In the genomic region with DNA sequence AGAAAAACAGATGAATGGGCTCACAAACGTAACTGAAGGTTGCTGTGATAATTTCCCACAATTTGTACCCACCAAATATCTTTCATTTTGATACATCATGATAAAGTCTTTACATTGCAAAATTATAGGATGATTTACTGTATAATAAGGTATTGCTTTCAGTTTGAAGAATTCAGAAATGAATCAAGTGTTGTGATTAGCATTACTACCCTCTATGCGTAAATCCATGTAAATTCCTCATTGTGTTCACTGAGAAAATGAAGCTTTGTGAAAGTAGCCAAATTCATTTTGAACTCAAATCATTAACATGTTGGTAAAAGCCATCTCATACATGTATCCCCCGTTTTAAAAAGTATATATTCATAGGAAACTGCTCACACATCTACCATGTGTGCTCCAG, we compare ENCODE assay signal across 21 cellular contexts.
DNase-seq lines count a peak whose midpoint lies in the region; ATAC-seq, FAIRE-seq and TF ChIP-seq lines count a peak whose summit lies in the region.
"Had no signal": no experiment of that assay in that cellular context is flagged by ENCODE, and none has a peak within 500 bp of the region (broad histone marks: within the 10 kb centered on the region; RNA-seq: fewer than 3 reads in every experiment).

No MANE protein-coding gene starts in this region.

- H3K4me1 Mint-ChIP-seq in activated CD4-positive, alpha-beta T cell treated with anti-CD3 and anti-CD28 coated beads for 36 hours, result peaks cover 84% of the 10 kb centered on the region
- peaks cover 44 to 79% (median 60%) of the 10 kb centered on the region in 4 donors for H3K4me1 Mint-ChIP-seq in CD4-positive, alpha-beta memory T cell
- peaks cover 58% of the 10 kb centered on the region for H3K4me1 Mint-ChIP-seq in activated CD8-positive, alpha-beta T cell treated with anti-CD3 and anti-CD28 coated beads for 36 hours (ENCODE audit: low read depth)
- H3K4me1 Mint-ChIP-seq in naive B cell, result peaks cover 29 to 51% (median 47%) of the 10 kb centered on the region in 3 donors

- POLR2A ChIA-PET in activated CD4-positive, alpha-beta T cell treated with anti-CD3 and anti-CD28 coated beads for 36 hours (lab: Charles Lee), result interaction anchor here (1.2 kb wide), 1 partner anchor 16 kb away, joined by 6 read pairs; no protein-coding TSS in a partner anchor
- POLR2A ChIA-PET in CD4-positive, alpha-beta memory T cell (lab: Charles Lee; ENCODE audit: partially characterized antibody), result interaction anchor here (0.7 to 7.8 kb wide), 6 partner anchors 11 to 79 kb away, joined by 3 to 179 read pairs (median 26); no protein-coding TSS in a partner anchor
- POLR2A ChIA-PET in activated CD8-positive, alpha-beta T cell treated with anti-CD3 and anti-CD28 coated beads for 36 hours (lab: Charles Lee), result interaction anchor here (1.1 kb wide), 1 partner anchor 10 kb away, joined by 3 read pairs; no protein-coding TSS in a partner anchor

- peaks cover 36% of the 10 kb centered on the region for H3K4me1 ChIP-seq in CD4-positive, alpha-beta memory T cell (ENCODE audit: insufficient read depth, low read length)

- H3K4me3 ChIP-seq in CD4-positive, alpha-beta memory T cell (ENCODE audit: low read length in 2 of 2), result peak overlapping the region in 1 of 2 donors; percentile 6
- H3K4me3 ChIP-seq: dorsolateral prefrontal cortex, upper lobe of left lung had no signal

- DNase-seq in activated CD4-positive, alpha-beta T cell treated with anti-CD3 and anti-CD28 coated beads for 36 hours, result no peak
- DNase-seq in activated CD4-positive, alpha-beta T cell treated with anti-CD3 and anti-CD28 coated beads for 1 hour, result no peak
- no peak for DNase-seq in CD4-positive, alpha-beta memory T cell
- no peak for DNase-seq in activated CD8-positive, alpha-beta T cell treated with anti-CD3 and anti-CD28 coated beads for 36 hours
- no peak for DNase-seq in naive B cell
- no peak for DNase-seq in GM19239 (ENCODE audit: insufficient read length, low spot score)
- no peak for DNase-seq in NCI-H446 (lab: John Stamatoyannopoulos, UW)
- no peak for DNase-seq in Right ventricle myocardium superior
- DNase-seq: 8988T; activated CD4-positive, CD25-positive, alpha-beta regulatory T cell treated with anti-CD3 and anti-CD28 coated beads, Interleukin-2, amount 50 U/mL, for 72 hours; activated CD8-positive, alpha-beta memory T cell treated with anti-CD3 and anti-CD28 coated beads, Interleukin-2, amount 50 U/mL, for 4 hours; cerebellar nuclear complex; dorsolateral prefrontal cortex; H7; NCI-H1436; NCI-H2107; NCI-H446 treated with DMSO at 0.1 percent for 48 hours; nucleus accumbens; upper lobe of left lung had no signal

- intact Hi-C loops in activated CD4-positive, alpha-beta T cell treated with anti-CD3 and anti-CD28 coated beads for 36 hours (cut with DNase I, micrococcal nuclease), result no loop called here
- intact Hi-C loops in CD4-positive, alpha-beta memory T cell (cut with micrococcal nuclease), result no loop called here
- intact Hi-C loops in activated CD8-positive, alpha-beta T cell treated with anti-CD3 and anti-CD28 coated beads for 36 hours (cut with micrococcal nuclease), result loop anchor here (5.0 kb wide), 2 partner anchors 115 to 485 kb away; no protein-coding TSS in a partner anchor
- intact Hi-C loops in Right ventricle myocardium superior (cut with DNase I), result no loop called here

- CTCF ChIA-PET in activated CD4-positive, alpha-beta T cell treated with anti-CD3 and anti-CD28 coated beads for 36 hours (lab: Charles Lee), result interaction anchor here (0.6 kb wide), 1 partner anchor 601 kb away, joined by 3 read pairs; no protein-coding TSS in a partner anchor
- CTCF ChIA-PET in CD4-positive, alpha-beta memory T cell (lab: Charles Lee; ENCODE audit: partially characterized antibody), result interaction anchor here (1.2 kb wide), 2 partner anchors 19 to 496 kb away, joined by 4 to 5 read pairs; no protein-coding TSS in a partner anchor
- CTCF ChIA-PET in activated CD8-positive, alpha-beta T cell treated with anti-CD3 and anti-CD28 coated beads for 36 hours (lab: Charles Lee), result no interaction called here

- peak overlapping the region; percentile 24 for H3K27ac ChIP-seq in CD4-positive, alpha-beta memory T cell (ENCODE audit: low read depth, low read length)
- H3K27ac ChIP-seq: KMS-11 had no signal

- no peaks in the 10 kb centered on the region for H3K36me3 ChIP-seq in CD4-positive, alpha-beta memory T cell (ENCODE audit: insufficient read depth, low read length)

- no peak for TF ChIP-seq CTCF in activated CD8-positive, alpha-beta T cell treated with anti-CD3 and anti-CD28 coated beads for 36 hours (IDR thresholded peaks at IDR 0.05)

- no peaks in the 10 kb centered on the region for H3K27me3 ChIP-seq in CD4-positive, alpha-beta memory T cell (ENCODE audit: insufficient read depth, low read length)
- H3K27me3 ChIP-seq: dorsolateral prefrontal cortex, upper lobe of left lung had no signal

- peak; percentile 33 for ATAC-seq in activated CD4-positive, alpha-beta T cell treated with anti-CD3 and anti-CD28 coated beads for 36 hours
- no peak for ATAC-seq in activated CD8-positive, alpha-beta T cell treated with anti-CD3 and anti-CD28 coated beads for 36 hours
- ATAC-seq in naive B cell (ENCODE audit: low read depth in 2 of 2), result no peak
- no peak for ATAC-seq in Right ventricle myocardium superior (ENCODE audit: poor library complexity)

- peaks cover 20% of the 10 kb centered on the region for H3K36me3 Mint-ChIP-seq in activated CD4-positive, alpha-beta T cell treated with anti-CD3 and anti-CD28 coated beads for 36 hours (ENCODE audit: low read depth)
- H3K36me3 Mint-ChIP-seq in CD4-positive, alpha-beta memory T cell, result peaks cover 26 to 49% of the 10 kb centered on the region in 2 donors
- H3K36me3 Mint-ChIP-seq in activated CD8-positive, alpha-beta T cell treated with anti-CD3 and anti-CD28 coated beads for 36 hours (ENCODE audit: low read depth), result peaks cover 8% of the 10 kb centered on the region
- H3K36me3 Mint-ChIP-seq in naive B cell, result peaks cover 25% of the 10 kb centered on the region in 2 donors

- no peak for FAIRE-seq in GM19239 (lab: Jason Lieb, UNC)
- FAIRE-seq: TTC549 had no signal

- peak overlapping the region; percentile 59 for H3K4me3 Mint-ChIP-seq in activated CD4-positive, alpha-beta T cell treated with anti-CD3 and anti-CD28 coated beads for 36 hours
- peak overlapping the region; percentile 64 to 98 (median 90) for H3K4me3 Mint-ChIP-seq in CD4-positive, alpha-beta memory T cell
- peak overlapping the region; percentile 42 for H3K4me3 Mint-ChIP-seq in activated CD8-positive, alpha-beta T cell treated with anti-CD3 and anti-CD28 coated beads for 36 hours
- H3K4me3 Mint-ChIP-seq in naive B cell, result peak overlapping the region in 5 of 8 donors; percentile 1 to 62 (median 42)

- H3K9me3 Mint-ChIP-seq in activated CD4-positive, alpha-beta T cell treated with anti-CD3 and anti-CD28 coated beads for 36 hours (ENCODE audit: low read depth), result peaks cover 11% of the 10 kb centered on the region
- H3K9me3 Mint-ChIP-seq in CD4-positive, alpha-beta memory T cell, result peaks cover 0 to 8% (median 3%) of the 10 kb centered on the region in 8 donors
- H3K9me3 Mint-ChIP-seq in activated CD8-positive, alpha-beta T cell treated with anti-CD3 and anti-CD28 coated beads for 36 hours, result peaks cover 3% of the 10 kb centered on the region
- peaks cover 0 to 2% (median under 1%) of the 10 kb centered on the region in 7 donors for H3K9me3 Mint-ChIP-seq in naive B cell

- H3K9me3 ChIP-seq in CD4-positive, alpha-beta memory T cell (ENCODE audit: control insufficient read depth in 1 of 2, low read length in 2 of 2), result no peaks in the 10 kb centered on the region
- H3K9me3 ChIP-seq: upper lobe of left lung had no signal

- H3K27ac Mint-ChIP-seq in activated CD4-positive, alpha-beta T cell treated with anti-CD3 and anti-CD28 coated beads for 36 hours, result peak overlapping the region; percentile 95
- H3K27ac Mint-ChIP-seq in CD4-positive, alpha-beta memory T cell, result peak overlapping the region; percentile 90 to 99 (median 98)
- peak overlapping the region; percentile 86 for H3K27ac Mint-ChIP-seq in activated CD8-positive, alpha-beta T cell treated with anti-CD3 and anti-CD28 coated beads for 36 hours
- H3K27ac Mint-ChIP-seq in naive B cell, result peak overlapping the region in 5 of 6 donors; percentile 44 to 95 (median 81)

- H3K27me3 Mint-ChIP-seq in activated CD4-positive, alpha-beta T cell treated with anti-CD3 and anti-CD28 coated beads for 36 hours, result no peaks in the 10 kb centered on the region
- H3K27me3 Mint-ChIP-seq in CD4-positive, alpha-beta memory T cell, result no peaks in the 10 kb centered on the region
- H3K27me3 Mint-ChIP-seq in activated CD8-positive, alpha-beta T cell treated with anti-CD3 and anti-CD28 coated beads for 36 hours, result no peaks in the 10 kb centered on the region
- no peaks in the 10 kb centered on the region for H3K27me3 Mint-ChIP-seq in naive B cell
